In the genomic region with DNA sequence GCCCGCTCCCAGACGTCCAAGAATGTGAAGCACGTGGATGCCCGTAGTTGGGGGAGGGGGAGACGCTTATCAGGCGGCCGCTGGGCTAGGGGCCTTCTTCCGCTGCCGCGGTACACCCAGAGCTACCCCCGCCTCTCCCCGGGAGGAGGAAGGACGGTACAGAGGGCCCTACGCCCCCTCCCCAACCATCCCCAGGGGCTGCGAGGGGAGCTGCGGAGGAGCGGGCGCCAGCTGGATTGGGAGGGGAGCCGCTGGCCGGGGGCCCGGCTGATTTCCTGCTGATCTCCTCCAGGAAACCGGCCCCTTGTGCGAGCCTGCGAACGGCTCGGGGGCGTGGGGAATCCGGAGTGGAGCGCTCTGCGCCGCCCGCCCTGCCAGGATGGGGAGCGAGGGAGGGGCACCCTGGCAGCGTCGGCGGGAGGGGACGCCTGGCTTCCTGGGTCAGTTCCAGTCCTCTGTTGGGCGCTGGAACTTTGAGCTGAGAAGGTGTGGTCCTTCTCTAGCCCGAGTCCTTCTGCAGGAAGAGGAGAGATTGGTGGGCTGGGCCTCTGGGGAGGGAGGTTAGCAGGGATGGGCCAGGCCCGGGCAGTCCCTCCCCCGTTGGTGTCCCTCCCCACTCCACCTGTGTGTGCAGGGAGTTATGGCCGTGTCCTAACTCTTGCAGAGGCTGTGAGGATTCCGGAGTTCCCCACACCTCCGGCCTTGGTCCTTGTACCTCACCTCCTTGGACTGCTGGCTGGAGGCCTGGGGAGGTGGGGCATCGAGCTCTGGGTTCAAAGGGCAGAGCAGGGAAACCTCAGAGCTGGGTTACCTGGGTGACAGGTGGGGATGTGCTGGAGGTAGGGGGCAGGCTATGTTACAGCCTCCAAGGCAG, we compare ENCODE assay signal across 1 cellular context.
TF ChIP-seq lines count a peak whose summit lies in the region.

No MANE protein-coding gene starts in this region.

TF ChIP-seq in HEK293, 187 proteins besides CTCF, POLR2A, EP300 and RAD21 (continued from another document and continues in another):
- TF ChIP-seq, protein P1, sequence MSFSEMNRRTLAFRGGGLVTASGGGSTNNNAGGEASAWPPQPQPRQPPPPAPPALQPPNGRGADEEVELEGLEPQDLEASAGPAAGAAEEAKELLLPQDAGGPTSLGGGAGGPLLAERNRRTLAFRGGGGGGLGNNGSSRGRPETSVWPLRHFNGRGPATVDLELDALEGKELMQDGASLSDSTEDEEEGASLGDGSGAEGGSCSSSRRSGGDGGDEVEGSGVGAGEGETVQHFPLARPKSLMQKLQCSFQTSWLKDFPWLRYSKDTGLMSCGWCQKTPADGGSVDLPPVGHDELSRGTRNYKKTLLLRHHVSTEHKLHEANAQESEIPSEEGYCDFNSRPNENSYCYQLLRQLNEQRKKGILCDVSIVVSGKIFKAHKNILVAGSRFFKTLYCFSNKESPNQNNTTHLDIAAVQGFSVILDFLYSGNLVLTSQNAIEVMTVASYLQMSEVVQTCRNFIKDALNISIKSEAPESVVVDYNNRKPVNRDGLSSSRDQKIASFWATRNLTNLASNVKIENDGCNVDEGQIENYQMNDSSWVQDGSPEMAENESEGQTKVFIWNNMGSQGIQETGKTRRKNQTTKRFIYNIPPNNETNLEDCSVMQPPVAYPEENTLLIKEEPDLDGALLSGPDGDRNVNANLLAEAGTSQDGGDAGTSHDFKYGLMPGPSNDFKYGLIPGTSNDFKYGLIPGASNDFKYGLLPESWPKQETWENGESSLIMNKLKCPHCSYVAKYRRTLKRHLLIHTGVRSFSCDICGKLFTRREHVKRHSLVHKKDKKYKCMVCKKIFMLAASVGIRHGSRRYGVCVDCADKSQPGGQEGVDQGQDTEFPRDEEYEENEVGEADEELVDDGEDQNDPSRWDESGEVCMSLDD (tag by site-specific recombination; IDR thresholded peaks at IDR 0.05), result no peak
- TF ChIP-seq ZNF621 (tag by site-specific recombination; IDR thresholded peaks at IDR 0.05) (no peak), SP3 (tag by site-specific recombination; IDR thresholded peaks at IDR 0.05) (peak; percentile 62), ZBTB8A (tag by site-specific recombination; IDR thresholded peaks at IDR 0.05) (peak; percentile 40; the same call in 1 of the 2 replicates), ZNF2 (tag by site-specific recombination; IDR thresholded peaks at IDR 0.05) (no peak), KLF8 (tag by site-specific recombination; IDR thresholded peaks at IDR 0.05) (0 out of 2 replicates have a peak, but pooled peaks have one; percentile 49), ZNF48 (tag by site-specific recombination; IDR thresholded peaks at IDR 0.05) (no peak), ZNF114 (tag by site-specific recombination; IDR thresholded peaks at IDR 0.05) (no peak), MEIS1 (CRISPR knock-in tag; IDR thresholded peaks at IDR 0.05; ENCODE audit: borderline replicate concordance) (no peak), SCRT2 (tag by site-specific recombination; IDR thresholded peaks at IDR 0.05) (peak; percentile 68), ZEB2 (tag by site-specific recombination; IDR thresholded peaks at IDR 0.05) (0 out of 2 replicates have a peak, but pooled peaks have one; percentile 23), ZBTB7A (tag by site-specific recombination; IDR thresholded peaks at IDR 0.05; ENCODE audit: low read depth) (no peak), EGR2 (tag by site-specific recombination; IDR thresholded peaks at IDR 0.05; ENCODE audit: low read depth) (peak; percentile 28; the same call in 1 of the 2 replicates), ZFHX2 (tag by site-specific recombination; conservative IDR thresholded peaks at IDR 0.05) (peak; percentile 63; the same call in 1 of the 2 replicates), MYNN (tag by site-specific recombination; IDR thresholded peaks at IDR 0.05; ENCODE audit: borderline replicate concordance) (no peak), KLF10 (tag by site-specific recombination; IDR thresholded peaks at IDR 0.05) (peak; percentile 33; the same call in 1 of the 2 replicates), ZNF37A (tag by site-specific recombination; IDR thresholded peaks at IDR 0.05) (no peak), ZSCAN23 (tag by site-specific recombination; IDR thresholded peaks at IDR 0.05) (no peak), ZFP3 (tag by site-specific recombination; IDR thresholded peaks at IDR 0.05; ENCODE audit: low read depth) (no peak), ZNF366 (tag by site-specific recombination; conservative IDR thresholded peaks at IDR 0.05) (0 out of 2 replicates have a peak, but pooled peaks have one; percentile 23), ZNF394 (tag by site-specific recombination; IDR thresholded peaks at IDR 0.05; ENCODE audit: borderline replicate concordance) (peak; percentile 41; the same call in 1 of the 2 replicates), ZBTB20 (tag by site-specific recombination; IDR thresholded peaks at IDR 0.05) (no peak), ZNF514 (tag by site-specific recombination; IDR thresholded peaks at IDR 0.05) (no peak), ZNF239 (tag by site-specific recombination; IDR thresholded peaks at IDR 0.05) (no peak), ZFP37 (tag by site-specific recombination; IDR thresholded peaks at IDR 0.05) (no peak), ZNF791 (tag by site-specific recombination; IDR thresholded peaks at IDR 0.05) (no peak), BCL11B (tag by site-specific recombination; IDR thresholded peaks at IDR 0.05; ENCODE audit: low read depth) (no peak), ZBTB17 (tag by site-specific recombination; IDR thresholded peaks at IDR 0.05) (peak; percentile 69), ZNF558 (tag by site-specific recombination; IDR thresholded peaks at IDR 0.05) (no peak), ZNF747 (tag by site-specific recombination; IDR thresholded peaks at IDR 0.05) (no peak), KLF1 (tag by site-specific recombination; IDR thresholded peaks at IDR 0.05) (peak; percentile 85), ZNF184 (tag by site-specific recombination; IDR thresholded peaks at IDR 0.05) (no peak), ZNF600 (tag by site-specific recombination; IDR thresholded peaks at IDR 0.05) (peak; percentile 80), ZNF768 (tag by site-specific recombination; IDR thresholded peaks at IDR 0.05) (no peak), YY1 (tag by site-specific recombination; IDR thresholded peaks at IDR 0.05) (no peak), RBAK (tag by site-specific recombination; IDR thresholded peaks at IDR 0.05) (no peak), ZIC2 (tag by site-specific recombination; IDR thresholded peaks at IDR 0.05) (peak; percentile 77), SP2 (tag by site-specific recombination; IDR thresholded peaks at IDR 0.05) (peak; percentile 79), ZNF521 (tag by site-specific recombination; IDR thresholded peaks at IDR 0.05) (no peak), ZNF664 (tag by site-specific recombination; IDR thresholded peaks at IDR 0.05) (no peak), ZBTB48 (tag by site-specific recombination; IDR thresholded peaks at IDR 0.05) (peak; percentile 78; the same call in 1 of the 2 replicates)
- TF ChIP-seq, protein P2, sequence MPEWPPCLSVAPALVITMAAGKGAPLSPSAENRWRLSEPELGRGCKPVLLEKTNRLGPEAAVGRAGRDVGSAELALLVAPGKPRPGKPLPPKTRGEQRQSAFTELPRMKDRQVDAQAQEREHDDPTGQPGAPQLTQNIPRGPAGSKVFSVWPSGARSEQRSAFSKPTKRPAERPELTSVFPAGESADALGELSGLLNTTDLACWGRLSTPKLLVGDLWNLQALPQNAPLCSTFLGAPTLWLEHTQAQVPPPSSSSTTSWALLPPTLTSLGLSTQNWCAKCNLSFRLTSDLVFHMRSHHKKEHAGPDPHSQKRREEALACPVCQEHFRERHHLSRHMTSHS (tag by site-specific recombination; IDR thresholded peaks at IDR 0.05), result no peak
- TF ChIP-seq, protein P3, sequence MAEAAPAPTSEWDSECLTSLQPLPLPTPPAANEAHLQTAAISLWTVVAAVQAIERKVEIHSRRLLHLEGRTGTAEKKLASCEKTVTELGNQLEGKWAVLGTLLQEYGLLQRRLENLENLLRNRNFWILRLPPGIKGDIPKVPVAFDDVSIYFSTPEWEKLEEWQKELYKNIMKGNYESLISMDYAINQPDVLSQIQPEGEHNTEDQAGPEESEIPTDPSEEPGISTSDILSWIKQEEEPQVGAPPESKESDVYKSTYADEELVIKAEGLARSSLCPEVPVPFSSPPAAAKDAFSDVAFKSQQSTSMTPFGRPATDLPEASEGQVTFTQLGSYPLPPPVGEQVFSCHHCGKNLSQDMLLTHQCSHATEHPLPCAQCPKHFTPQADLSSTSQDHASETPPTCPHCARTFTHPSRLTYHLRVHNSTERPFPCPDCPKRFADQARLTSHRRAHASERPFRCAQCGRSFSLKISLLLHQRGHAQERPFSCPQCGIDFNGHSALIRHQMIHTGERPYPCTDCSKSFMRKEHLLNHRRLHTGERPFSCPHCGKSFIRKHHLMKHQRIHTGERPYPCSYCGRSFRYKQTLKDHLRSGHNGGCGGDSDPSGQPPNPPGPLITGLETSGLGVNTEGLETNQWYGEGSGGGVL (tag by site-specific recombination; IDR thresholded peaks at IDR 0.05), result peak; percentile 66
- TF ChIP-seq, protein P4, sequence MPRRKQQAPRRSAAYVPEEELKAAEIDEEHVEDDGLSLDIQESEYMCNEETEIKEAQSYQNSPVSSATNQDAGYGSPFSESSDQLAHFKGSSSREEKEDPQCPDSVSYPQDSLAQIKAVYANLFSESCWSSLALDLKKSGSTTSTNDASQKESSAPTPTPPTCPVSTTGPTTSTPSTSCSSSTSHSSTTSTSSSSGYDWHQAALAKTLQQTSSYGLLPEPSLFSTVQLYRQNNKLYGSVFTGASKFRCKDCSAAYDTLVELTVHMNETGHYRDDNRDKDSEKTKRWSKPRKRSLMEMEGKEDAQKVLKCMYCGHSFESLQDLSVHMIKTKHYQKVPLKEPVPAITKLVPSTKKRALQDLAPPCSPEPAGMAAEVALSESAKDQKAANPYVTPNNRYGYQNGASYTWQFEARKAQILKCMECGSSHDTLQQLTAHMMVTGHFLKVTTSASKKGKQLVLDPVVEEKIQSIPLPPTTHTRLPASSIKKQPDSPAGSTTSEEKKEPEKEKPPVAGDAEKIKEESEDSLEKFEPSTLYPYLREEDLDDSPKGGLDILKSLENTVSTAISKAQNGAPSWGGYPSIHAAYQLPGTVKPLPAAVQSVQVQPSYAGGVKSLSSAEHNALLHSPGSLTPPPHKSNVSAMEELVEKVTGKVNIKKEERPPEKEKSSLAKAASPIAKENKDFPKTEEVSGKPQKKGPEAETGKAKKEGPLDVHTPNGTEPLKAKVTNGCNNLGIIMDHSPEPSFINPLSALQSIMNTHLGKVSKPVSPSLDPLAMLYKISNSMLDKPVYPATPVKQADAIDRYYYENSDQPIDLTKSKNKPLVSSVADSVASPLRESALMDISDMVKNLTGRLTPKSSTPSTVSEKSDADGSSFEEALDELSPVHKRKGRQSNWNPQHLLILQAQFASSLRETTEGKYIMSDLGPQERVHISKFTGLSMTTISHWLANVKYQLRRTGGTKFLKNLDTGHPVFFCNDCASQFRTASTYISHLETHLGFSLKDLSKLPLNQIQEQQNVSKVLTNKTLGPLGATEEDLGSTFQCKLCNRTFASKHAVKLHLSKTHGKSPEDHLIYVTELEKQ (tag by site-specific recombination; IDR thresholded peaks at IDR 0.05; ENCODE audit: borderline replicate concordance), result no peak
- TF ChIP-seq, protein P5, sequence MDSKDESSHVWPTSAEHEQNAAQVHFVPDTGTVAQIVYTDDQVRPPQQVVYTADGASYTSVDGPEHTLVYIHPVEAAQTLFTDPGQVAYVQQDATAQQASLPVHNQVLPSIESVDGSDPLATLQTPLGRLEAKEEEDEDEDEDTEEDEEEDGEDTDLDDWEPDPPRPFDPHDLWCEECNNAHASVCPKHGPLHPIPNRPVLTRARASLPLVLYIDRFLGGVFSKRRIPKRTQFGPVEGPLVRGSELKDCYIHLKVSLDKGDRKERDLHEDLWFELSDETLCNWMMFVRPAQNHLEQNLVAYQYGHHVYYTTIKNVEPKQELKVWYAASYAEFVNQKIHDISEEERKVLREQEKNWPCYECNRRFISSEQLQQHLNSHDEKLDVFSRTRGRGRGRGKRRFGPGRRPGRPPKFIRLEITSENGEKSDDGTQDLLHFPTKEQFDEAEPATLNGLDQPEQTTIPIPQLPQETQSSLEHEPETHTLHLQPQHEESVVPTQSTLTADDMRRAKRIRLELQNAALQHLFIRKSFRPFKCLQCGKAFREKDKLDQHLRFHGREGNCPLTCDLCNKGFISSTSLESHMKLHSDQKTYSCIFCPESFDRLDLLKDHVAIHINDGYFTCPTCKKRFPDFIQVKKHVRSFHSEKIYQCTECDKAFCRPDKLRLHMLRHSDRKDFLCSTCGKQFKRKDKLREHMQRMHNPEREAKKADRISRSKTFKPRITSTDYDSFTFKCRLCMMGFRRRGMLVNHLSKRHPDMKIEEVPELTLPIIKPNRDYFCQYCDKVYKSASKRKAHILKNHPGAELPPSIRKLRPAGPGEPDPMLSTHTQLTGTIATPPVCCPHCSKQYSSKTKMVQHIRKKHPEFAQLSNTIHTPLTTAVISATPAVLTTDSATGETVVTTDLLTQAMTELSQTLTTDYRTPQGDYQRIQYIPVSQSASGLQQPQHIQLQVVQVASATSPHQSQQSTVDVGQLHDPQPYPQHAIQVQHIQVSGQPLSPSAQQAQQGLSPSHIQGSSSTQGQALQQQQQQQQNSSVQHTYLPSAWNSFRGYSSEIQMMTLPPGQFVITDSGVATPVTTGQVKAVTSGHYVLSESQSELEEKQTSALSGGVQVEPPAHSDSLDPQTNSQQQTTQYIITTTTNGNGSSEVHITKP (tag by site-specific recombination; IDR thresholded peaks at IDR 0.05), result peak; percentile 68
- TF ChIP-seq, protein P6, sequence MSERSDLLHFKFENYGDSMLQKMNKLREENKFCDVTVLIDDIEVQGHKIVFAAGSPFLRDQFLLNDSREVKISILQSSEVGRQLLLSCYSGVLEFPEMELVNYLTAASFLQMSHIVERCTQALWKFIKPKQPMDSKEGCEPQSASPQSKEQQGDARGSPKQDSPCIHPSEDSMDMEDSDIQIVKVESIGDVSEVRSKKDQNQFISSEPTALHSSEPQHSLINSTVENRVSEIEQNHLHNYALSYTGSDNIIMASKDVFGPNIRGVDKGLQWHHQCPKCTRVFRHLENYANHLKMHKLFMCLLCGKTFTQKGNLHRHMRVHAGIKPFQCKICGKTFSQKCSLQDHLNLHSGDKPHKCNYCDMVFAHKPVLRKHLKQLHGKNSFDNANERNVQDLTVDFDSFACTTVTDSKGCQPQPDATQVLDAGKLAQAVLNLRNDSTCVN (tag by site-specific recombination; optimal IDR thresholded peaks at IDR 0.05), result peak; percentile 42
- TF ChIP-seq, protein P7, sequence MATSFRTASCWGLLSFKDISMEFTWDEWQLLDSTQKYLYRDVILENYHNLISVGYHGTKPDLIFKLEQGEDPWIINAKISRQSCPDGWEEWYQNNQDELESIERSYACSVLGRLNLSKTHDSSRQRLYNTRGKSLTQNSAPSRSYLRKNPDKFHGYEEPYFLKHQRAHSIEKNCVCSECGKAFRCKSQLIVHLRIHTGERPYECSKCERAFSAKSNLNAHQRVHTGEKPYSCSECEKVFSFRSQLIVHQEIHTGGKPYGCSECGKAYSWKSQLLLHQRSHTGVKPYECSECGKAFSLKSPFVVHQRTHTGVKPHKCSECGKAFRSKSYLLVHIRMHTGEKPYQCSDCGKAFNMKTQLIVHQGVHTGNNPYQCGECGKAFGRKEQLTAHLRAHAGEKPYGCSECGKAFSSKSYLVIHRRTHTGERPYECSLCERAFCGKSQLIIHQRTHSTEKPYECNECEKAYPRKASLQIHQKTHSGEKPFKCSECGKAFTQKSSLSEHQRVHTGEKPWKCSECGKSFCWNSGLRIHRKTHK (tag by site-specific recombination; IDR thresholded peaks at IDR 0.05), result no peak
